ENCODE assay signal across 24 cellular contexts in the genomic region with DNA sequence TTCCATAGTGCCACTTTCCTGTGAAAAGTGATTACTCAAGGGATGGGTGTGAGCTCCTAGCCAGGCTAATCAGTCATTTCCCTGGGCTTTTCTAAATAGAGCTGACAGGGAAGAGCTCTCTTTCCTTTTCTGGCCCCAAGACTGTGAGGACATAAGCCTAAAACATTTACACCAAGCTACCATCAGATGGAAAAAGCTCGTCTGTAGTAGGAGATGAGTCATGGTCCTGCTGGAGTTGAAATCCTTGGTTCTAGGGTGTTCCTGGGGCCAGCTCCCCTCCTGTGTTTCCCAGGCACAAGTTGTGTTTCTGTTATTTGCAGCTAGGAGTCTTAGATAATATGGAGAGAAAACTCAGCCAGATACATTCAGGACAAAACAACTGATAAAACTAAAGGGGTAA. TPM values are rescaled to one million over a fixed set of nuclear protein-coding genes. Genes with fewer than 3 reads are reported as not detected.
DNase-seq lines count a peak whose midpoint lies in the region; ATAC-seq, FAIRE-seq and TF ChIP-seq lines count a peak whose summit lies in the region.
"Had no signal": no experiment of that assay in that cellular context is flagged by ENCODE, and none has a peak within 500 bp of the region (broad histone marks: within the 10 kb centered on the region; RNA-seq: fewer than 3 reads in every experiment).

No MANE protein-coding gene starts in this region.

- H3K27me3 ChIP-seq in A673 (replicated peaks; ENCODE audit: insufficient read depth, low read depth, low read length, poor library complexity) (no peaks in the 10 kb centered on the region), gastrocnemius medialis (no peaks in the 10 kb centered on the region)
- H3K27me3 ChIP-seq: ascending aorta, esophagus squamous epithelium, Peyer's patch had no signal

- TF ChIP-seq CTCF in A673 (conservative IDR thresholded peaks at IDR 0.05; ENCODE audit: low read depth, low read length) = no peak
- no peak for TF ChIP-seq CTCF in astrocyte of the spinal cord (IDR thresholded peaks at IDR 0.05; ENCODE audit: low read depth, low read length)
- no peak for TF ChIP-seq CTCF in foreskin fibroblast (IDR thresholded peaks at IDR 0.05; ENCODE audit: low read depth, low read length)
- no peak for TF ChIP-seq CTCF in gastrocnemius medialis (IDR thresholded peaks at IDR 0.05 in 4 of 5, conservative IDR thresholded peaks at IDR 0.05 in 1 of 5)
- TF ChIP-seq CTCF in omental fat pad (IDR thresholded peaks at IDR 0.05) = no peak
- TF ChIP-seq CTCF in GM13977 (IDR thresholded peaks at IDR 0.05; ENCODE audit: extremely low read depth, insufficient read depth, missing control alignments) = no peak

- ATAC-seq in gastrocnemius medialis (no peak), omental fat pad (ENCODE audit: low FRiP score) (no peak), HG03097 (IDR thresholded peaks at IDR 0.05; ENCODE audit: low FRiP score, unreplicated experiment) (no peak)
- ATAC-seq: sciatic nerve had no signal

- POLR2A ChIA-PET in A673 (lab: Charles Lee; ENCODE audit: low non-redundant PET) = no interaction called here

- intact Hi-C loops in A673 (cut with micrococcal nuclease; ENCODE audit: unreplicated experiment) = no loop called here
- intact Hi-C loops in gastrocnemius medialis (cut with DNase I; ENCODE audit: low total_unique reads) = loop anchor here (10.0 kb wide), 1 partner anchor 211 kb away; no protein-coding TSS in a partner anchor

- in situ Hi-C loops in astrocyte of the spinal cord (cut with HindIII; ENCODE audit: low sequenced_read_pairs) (no loop called here), gastrocnemius medialis (cut with MboI; ENCODE audit: low sequenced_read_pairs in 4 of 4) (loop anchor here in 1 of 4 donors (10.0 kb wide), 1 partner anchor 61 kb away; no protein-coding TSS in a partner anchor), GM13977 (cut with MboI; ENCODE audit: low pct_unique_long_range_greater_than_20kb, low sequenced_read_pairs, unreplicated experiment) (no loop called here)

- H3K4me3 ChIP-seq in A673 (ENCODE audit: low read depth, low read length, poor library complexity, severe bottlenecking) = no peak overlapping the region
- H3K4me3 ChIP-seq in astrocyte of the spinal cord (ENCODE audit: low read depth, low read length) = no peak overlapping the region
- H3K4me3 ChIP-seq in foreskin fibroblast (ENCODE audit: low read depth in 1 of 2, low read length in 2 of 2) = no peak overlapping the region
- H3K4me3 ChIP-seq in gastrocnemius medialis = no peak overlapping the region
- H3K4me3 ChIP-seq: ascending aorta, esophagus squamous epithelium, left ventricle myocardium inferior, Peyer's patch had no signal

- BruUV-seq in A673 (replicated peaks; lab: Mats Ljungman, UMichigan) = no TSS peak

- H3K36me3 ChIP-seq in A673 (ENCODE audit: insufficient read depth, low read length, poor library complexity, severe bottlenecking) (no peaks in the 10 kb centered on the region), gastrocnemius medialis (no peaks in the 10 kb centered on the region)
- H3K36me3 ChIP-seq: ascending aorta, esophagus squamous epithelium, left ventricle myocardium inferior, Peyer's patch had no signal

- H3K9me3 ChIP-seq in A673 (ENCODE audit: low read depth, low read length, poor library complexity, severe bottlenecking) = no peaks in the 10 kb centered on the region
- H3K9me3 ChIP-seq in gastrocnemius medialis = no peaks in the 10 kb centered on the region
- H3K9me3 ChIP-seq: ascending aorta, Caco-2, esophagus squamous epithelium, left ventricle myocardium inferior, Peyer's patch had no signal

- DNase-seq in A673 (ENCODE audit: low spot score) (peak; percentile 5), H54 (ENCODE audit: insufficient read length, low spot score) (peak; percentile 2), astrocyte of the spinal cord (ENCODE audit: low read depth, low spot score) (peak; percentile 58), foreskin fibroblast (peak; percentile 29 to 42), gastrocnemius medialis (no peak), omental fat pad (ENCODE audit: low spot score) (no peak), GM13977 (ENCODE audit: low spot score) (no peak)
- DNase-seq: activated CD4-positive, alpha-beta T cell treated with anti-CD3 and anti-CD28 coated beads for 48 hours; activated CD8-positive, alpha-beta memory T cell treated with anti-CD3 and anti-CD28 coated beads, Interleukin-2, amount 50 U/mL, for 4 hours; activated naive CD4-positive, alpha-beta T cell; Caco-2; dorsolateral prefrontal cortex; esophagus squamous epithelium; GF-D8; left ventricle myocardium inferior; NCI-H1092 treated with DMSO at 0.1 percent for 48 hours; NCI-H2171; occipital lobe; Peyer's patch; stimulated activated CD4-positive, alpha-beta T cell treated with anti-CD3 and anti-CD28 coated beads, Interleukin-1b, Interleukin-23, amount 100 ng/mL, for 48 hours had no signal

- no peak for TF ChIP-seq POLR2A in H54 (IDR thresholded peaks at IDR 0.05; ENCODE audit: low read depth, low read length)
- TF ChIP-seq POLR2A in gastrocnemius medialis (IDR thresholded peaks at IDR 0.05) = no peak

- H3K27ac ChIP-seq in A673 (ENCODE audit: low read depth, low read length, poor library complexity, severe bottlenecking) = no peak overlapping the region
- H3K27ac ChIP-seq in gastrocnemius medialis = no peak overlapping the region
- H3K27ac ChIP-seq: ascending aorta, esophagus squamous epithelium, left ventricle myocardium inferior, Peyer's patch had no signal

- CTCF ChIA-PET in A673 (lab: Charles Lee) = interaction anchor here (0.6 to 1.3 kb wide), 2 partner anchors 9 to 67 kb away, joined by 3 to 4 read pairs; no protein-coding TSS in a partner anchor

- H3K4me1 ChIP-seq in A673 (ENCODE audit: insufficient read depth, low read length, poor library complexity, severe bottlenecking) (no peaks in the 10 kb centered on the region), gastrocnemius medialis (no peaks in the 10 kb centered on the region)
- H3K4me1 ChIP-seq: ascending aorta, Caco-2, esophagus squamous epithelium, left ventricle myocardium inferior, Peyer's patch had no signal

- FAIRE-seq in H54 (lab: Jason Lieb, UNC) = no peak
- FAIRE-seq: GM12892 had no signal

RNA-seq across cellular contexts. Expression of gene NDP, which starts 52.4 kb away (rescaled TPM):
- total RNA-seq in A673 (2021) (not detected in 2 replicates), gastrocnemius medialis (not detected), omental fat pad (under 1 TPM in 1 of 4 donors, not detected in 3; 0.63 TPM)
- total RNA-seq: ascending aorta, esophagus squamous epithelium, left ventricle myocardium inferior had no signal

Comparison
In these comparisons a context has a peak if more than half of its experiments do, and no peak if none do; other contexts are left out.
1. DNase-seq: peak in A673 (single experiment), H54 (single experiment), astrocyte of the spinal cord (single experiment) and foreskin fibroblast (2 of 2); none in gastrocnemius medialis (0 of 2), omental fat pad (single experiment) and GM13977 (single experiment).